In the genomic region with DNA sequence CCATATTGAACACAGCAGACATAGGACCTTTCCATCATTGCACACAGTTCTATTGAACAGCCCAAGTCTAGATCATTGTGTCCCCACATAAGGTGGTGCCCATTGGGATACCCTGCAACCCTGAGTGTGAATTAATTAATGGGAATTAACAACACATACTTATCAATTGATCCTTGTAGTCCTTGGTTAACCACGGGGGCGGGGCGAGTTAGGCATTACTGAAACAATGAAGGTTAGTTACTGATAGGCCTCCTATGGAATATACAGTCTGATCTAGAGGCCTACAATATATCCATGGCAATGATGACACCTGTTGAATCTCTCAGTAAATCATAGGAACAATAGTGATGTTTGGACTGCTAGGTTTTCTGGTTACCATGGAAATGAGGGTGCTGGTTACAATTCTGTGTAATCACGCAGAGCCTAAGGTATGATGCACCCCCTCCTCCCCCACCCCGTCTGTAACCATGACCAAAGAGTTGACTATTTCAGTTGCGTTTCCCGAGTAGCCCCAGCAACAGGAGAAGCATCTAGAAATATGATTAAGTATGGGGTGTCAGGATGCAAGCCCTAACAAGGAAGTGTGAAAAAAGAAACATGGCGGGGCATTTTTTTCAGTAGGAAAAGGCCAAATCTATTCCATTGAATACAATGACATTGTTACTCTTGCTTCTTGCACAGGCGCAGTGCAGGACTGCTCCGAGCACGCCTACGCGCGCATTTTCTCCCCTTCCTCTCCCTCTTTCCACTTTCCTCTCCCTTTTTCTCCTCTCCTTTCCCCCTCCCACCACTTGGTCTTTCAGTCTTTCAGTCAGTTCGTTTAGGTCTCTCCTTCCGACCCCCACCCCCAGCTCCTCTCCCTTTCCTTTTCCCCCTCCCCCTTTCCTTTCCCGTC, we compare ENCODE assay signal across 1 cellular context.
TF ChIP-seq lines count a peak whose summit lies in the region.

No MANE protein-coding gene starts in this region.

TF ChIP-seq in K562, 482 proteins besides CTCF, POLR2A, EP300 and RAD21 (continued from another document):
- peak; percentile 18; the same call in 1 of the 2 replicates for TF ChIP-seq MGA (IDR thresholded peaks at IDR 0.05)
- peak; percentile 85 for TF ChIP-seq ZNF512 (tag; IDR thresholded peaks at IDR 0.05)
- TF ChIP-seq HDAC1 (IDR thresholded peaks at IDR 0.05) = peak in 1 of 2 experiments; percentile 6; a peak in 1 of 4 replicates
- TF ChIP-seq KDM1A (IDR thresholded peaks at IDR 0.05) = peak in 1 of 2 experiments; percentile 70; a peak in 2 of 4 replicates
- TF ChIP-seq MAZ (CRISPR knock-in tag; conservative IDR thresholded peaks at IDR 0.05 in 1 of 2, IDR thresholded peaks at IDR 0.05 in 1 of 2) = 0 out of 4 replicates have a peak, but pooled peaks of 1 of the 2 experiments have one; percentile 14
- TF ChIP-seq OTX1 (CRISPR knock-in tag; IDR thresholded peaks at IDR 0.05) = peak; percentile 79
- no peak for TF ChIP-seq YY1 (IDR thresholded peaks at IDR 0.05; ENCODE audit: borderline replicate concordance in 1 of 3, control insufficient read depth in 1 of 3, extremely low read depth in 1 of 3, insufficient read depth in 3 of 3, insufficient read length in 1 of 3, insufficient replicate concordance in 2 of 3, low read depth in 1 of 3, low read length in 2 of 3)
- TF ChIP-seq PREB (CRISPR knock-in tag; IDR thresholded peaks at IDR 0.05) = no peak
- TF ChIP-seq, protein P1, sequence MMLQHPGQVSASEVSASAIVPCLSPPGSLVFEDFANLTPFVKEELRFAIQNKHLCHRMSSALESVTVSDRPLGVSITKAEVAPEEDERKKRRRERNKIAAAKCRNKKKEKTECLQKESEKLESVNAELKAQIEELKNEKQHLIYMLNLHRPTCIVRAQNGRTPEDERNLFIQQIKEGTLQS (IDR thresholded peaks at IDR 0.05) = peak; percentile 22; the same call in 1 of the 2 replicates
- TF ChIP-seq, protein P1 (CRISPR knock-in tag; conservative IDR thresholded peaks at IDR 0.05) = no peak
- peak; percentile 56; the same call in 1 of the 2 replicates for TF ChIP-seq DPF2 (IDR thresholded peaks at IDR 0.05)
- TF ChIP-seq, protein P2, sequence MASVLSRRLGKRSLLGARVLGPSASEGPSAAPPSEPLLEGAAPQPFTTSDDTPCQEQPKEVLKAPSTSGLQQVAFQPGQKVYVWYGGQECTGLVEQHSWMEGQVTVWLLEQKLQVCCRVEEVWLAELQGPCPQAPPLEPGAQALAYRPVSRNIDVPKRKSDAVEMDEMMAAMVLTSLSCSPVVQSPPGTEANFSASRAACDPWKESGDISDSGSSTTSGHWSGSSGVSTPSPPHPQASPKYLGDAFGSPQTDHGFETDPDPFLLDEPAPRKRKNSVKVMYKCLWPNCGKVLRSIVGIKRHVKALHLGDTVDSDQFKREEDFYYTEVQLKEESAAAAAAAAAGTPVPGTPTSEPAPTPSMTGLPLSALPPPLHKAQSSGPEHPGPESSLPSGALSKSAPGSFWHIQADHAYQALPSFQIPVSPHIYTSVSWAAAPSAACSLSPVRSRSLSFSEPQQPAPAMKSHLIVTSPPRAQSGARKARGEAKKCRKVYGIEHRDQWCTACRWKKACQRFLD (CRISPR knock-in tag; IDR thresholded peaks at IDR 0.05) = peak; percentile 87; the same call in 1 of the 2 replicates
- no peak for TF ChIP-seq ZNF143 (CRISPR knock-in tag; IDR thresholded peaks at IDR 0.05)
- TF ChIP-seq, protein P3, sequence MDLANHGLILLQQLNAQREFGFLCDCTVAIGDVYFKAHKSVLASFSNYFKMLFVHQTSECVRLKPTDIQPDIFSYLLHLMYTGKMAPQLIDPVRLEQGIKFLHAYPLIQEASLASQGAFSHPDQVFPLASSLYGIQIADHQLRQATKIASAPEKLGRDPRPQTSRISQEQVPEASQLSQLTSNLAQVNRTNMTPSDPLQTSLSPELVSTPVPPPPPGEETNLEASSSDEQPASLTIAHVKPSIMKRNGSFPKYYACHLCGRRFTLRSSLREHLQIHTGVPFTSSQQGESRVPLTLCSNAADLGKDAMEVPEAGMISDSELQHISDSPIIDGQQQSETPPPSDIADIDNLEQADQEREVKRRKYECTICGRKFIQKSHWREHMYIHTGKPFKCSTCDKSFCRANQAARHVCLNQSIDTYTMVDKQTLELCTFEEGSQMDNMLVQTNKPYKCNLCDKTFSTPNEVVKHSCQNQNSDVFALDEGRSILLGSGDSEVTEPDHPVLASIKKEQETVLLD (IDR thresholded peaks at IDR 0.05) = peak; percentile 90
